ENCODE assay signal across 27 cellular contexts in the genomic region with DNA sequence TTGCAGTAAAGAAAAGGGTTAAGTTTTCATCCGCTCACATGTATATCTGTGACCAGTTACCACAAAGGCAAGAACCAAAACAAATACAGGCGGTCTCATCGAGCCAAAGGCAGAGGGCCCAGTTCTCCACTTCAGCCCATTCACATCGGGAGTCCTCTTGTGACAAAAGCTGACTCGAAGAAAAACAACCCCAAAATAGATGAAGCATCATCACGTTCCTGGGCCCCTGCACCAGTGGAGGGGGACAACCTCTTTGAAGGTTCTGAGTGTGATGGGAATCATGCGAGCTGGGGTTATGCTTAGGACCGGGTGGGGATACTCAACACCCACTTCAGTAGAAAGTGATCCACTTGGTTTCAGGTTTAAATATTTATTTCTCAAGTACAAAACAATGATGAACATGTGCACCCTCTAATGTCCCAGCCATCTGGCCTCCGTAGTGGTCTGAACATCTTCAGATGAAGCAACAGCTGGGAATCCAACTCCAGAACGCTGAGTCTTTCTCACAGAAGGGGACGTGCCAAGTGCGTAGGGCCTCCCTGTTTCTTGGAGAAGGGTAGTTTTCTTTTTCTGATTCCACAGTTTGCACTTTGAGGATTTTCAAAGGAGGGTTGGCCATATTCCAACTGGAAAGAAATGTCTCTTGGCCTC. TPM values are rescaled to one million over a fixed set of nuclear protein-coding genes. Genes with fewer than 3 reads are reported as not detected.
DNase-seq lines count a peak whose midpoint lies in the region; ATAC-seq and TF ChIP-seq lines count a peak whose summit lies in the region.
"Had no signal": no experiment of that assay in that cellular context is flagged by ENCODE, and none has a peak within 500 bp of the region (broad histone marks: within the 10 kb centered on the region; RNA-seq: fewer than 3 reads in every experiment).

No MANE protein-coding gene starts in this region.

- POLR2A ChIA-PET in PC-3 (lab: Charles Lee; ENCODE audit: unreplicated experiment) = no interaction called here

- no peak overlapping the region for H2AFZ ChIP-seq in PC-3 (ENCODE audit: low read length)
- H2AFZ ChIP-seq: GM23338 had no signal

- 53 to 60% methylated on average over 10 to 12 of the region's 12 CpGs for WGBS in gastroesophageal sphincter (ENCODE audit: low coverage in 1 of 2), 2 donors
- 72 to 82% (median 78%) methylated on average over 12 of the region's 12 CpGs for WGBS in spleen, 5 donors

- H3K4me1 ChIP-seq in gastroesophageal sphincter = no peaks in the 10 kb centered on the region
- no peaks in the 10 kb centered on the region for H3K4me1 ChIP-seq in spleen
- no peaks in the 10 kb centered on the region for H3K4me1 ChIP-seq in PC-3 (ENCODE audit: insufficient read depth, low read length)
- H3K4me1 ChIP-seq: right lobe of liver, upper lobe of right lung had no signal

- intact Hi-C loops in spleen (cut with DNase I; ENCODE audit: low total_unique reads) (no loop called here), PC-3 (cut with micrococcal nuclease) (no loop called here)

- no TSS peak for BruUV-seq in PC-3 (replicated peaks; lab: Mats Ljungman, UMichigan)

- H3K9me2 ChIP-seq in PC-3 (replicated peaks; ENCODE audit: low read length) = no peaks in the 10 kb centered on the region

- TF ChIP-seq CTCF in gastroesophageal sphincter (IDR thresholded peaks at IDR 0.05) = no peak
- no peak for TF ChIP-seq CTCF in spleen (IDR thresholded peaks at IDR 0.05 in 8 of 11, conservative IDR thresholded peaks at IDR 0.05 in 3 of 11)
- no peak for TF ChIP-seq CTCF in PC-3 (conservative IDR thresholded peaks at IDR 0.05; ENCODE audit: low read depth, low read length)

- H3K79me2 ChIP-seq in PC-3 (ENCODE audit: low read length) = no peaks in the 10 kb centered on the region

- no peak overlapping the region for H3K9ac ChIP-seq in PC-3 (ENCODE audit: low read length)

- no peak for TF ChIP-seq EP300 in gastroesophageal sphincter (IDR thresholded peaks at IDR 0.05)

- ATAC-seq in gastroesophageal sphincter = peak; percentile 84
- ATAC-seq in HG02885 (IDR thresholded peaks at IDR 0.05; ENCODE audit: poor library complexity, unreplicated experiment) = no peak
- ATAC-seq in PC-3 = no peak
- ATAC-seq: activated T-helper 17 cell treated with anti-CD3 and anti-CD28 coated beads, Interleukin-2, amount 50 U/mL, for 72 hours; K562; left lobe of liver; right lobe of liver; stimulated activated effector memory CD8-positive, alpha-beta T cell treated with anti-CD3 and anti-CD28 coated beads, Interleukin-12 subunit alpha, Interleukin-12 subunit beta, amount 100 ng/mL, for 72 hours; upper lobe of right lung had no signal

- H3K9me3 ChIP-seq in gastroesophageal sphincter (no peaks in the 10 kb centered on the region), spleen (no peaks in the 10 kb centered on the region), PC-3 (ENCODE audit: low read length) (no peaks in the 10 kb centered on the region)
- H3K9me3 ChIP-seq: right lobe of liver, upper lobe of right lung had no signal

- no peak overlapping the region for H3K4me2 ChIP-seq in PC-3 (ENCODE audit: low read length)
- H3K4me2 ChIP-seq: GM23338 had no signal

- H3K27me3 ChIP-seq in gastroesophageal sphincter (peaks cover 80% of the 10 kb centered on the region), spleen (replicated peaks in 1 of 7) (peaks cover 0 to 85% (median 33%) of the 10 kb centered on the region in 7 donors), PC-3 (ENCODE audit: low read length) (peaks cover 26% of the 10 kb centered on the region)

- no peaks in the 10 kb centered on the region for H3F3A ChIP-seq in PC-3 (ENCODE audit: low read length, unreplicated experiment)

- CTCF ChIA-PET in PC-3 (lab: Charles Lee) = no interaction called here

- H3K36me3 ChIP-seq in gastroesophageal sphincter = no peaks in the 10 kb centered on the region
- H3K36me3 ChIP-seq in spleen = no peaks in the 10 kb centered on the region
- H3K36me3 ChIP-seq in PC-3 (ENCODE audit: low read depth, low read length) = no peaks in the 10 kb centered on the region
- H3K36me3 ChIP-seq: right lobe of liver, upper lobe of right lung, WERI-Rb-1 had no signal

- no peak overlapping the region for H3K4me3 ChIP-seq in gastroesophageal sphincter
- H3K4me3 ChIP-seq in spleen = no peak overlapping the region
- H3K4me3 ChIP-seq in PC-3 (ENCODE audit: low read length) = no peak overlapping the region
- H3K4me3 ChIP-seq: dorsolateral prefrontal cortex, GM23338, K562, right lobe of liver, upper lobe of right lung had no signal

- TF ChIP-seq POLR2A in gastroesophageal sphincter (IDR thresholded peaks at IDR 0.05) (no peak), spleen (IDR thresholded peaks at IDR 0.05) (no peak)

- no peaks in the 10 kb centered on the region for H4K20me1 ChIP-seq in PC-3 (ENCODE audit: low read length)

- DNase-seq in NCI-H1092 treated with DMSO at 0.1 percent for 48 hours (lab: John Stamatoyannopoulos, UW) (peak; percentile 8), NCI-H1092 (lab: John Stamatoyannopoulos, UW) (no peak), NCI-H2029 treated with DMSO at 0.1 percent for 48 hours (lab: John Stamatoyannopoulos, UW) (peak; percentile 13), spleen (peak; percentile 24), PC-3 (no peak), nucleus accumbens (lab: John Stamatoyannopoulos, UW) (no peak)
- DNase-seq: 8988T; activated CD4-positive, alpha-beta T cell treated with anti-CD3 and anti-CD28 coated beads for 4 hours; activated naive CD4-positive, alpha-beta T cell treated with anti-CD3 and anti-CD28 coated beads, Interleukin-2, amount 50 U/mL, for 16 hours; dorsolateral prefrontal cortex; HFFc6; NCI-H1048; NCI-H1930; right lobe of liver; upper lobe of right lung; WERI-Rb-1 had no signal

- no peak overlapping the region for H3K27ac ChIP-seq in gastroesophageal sphincter
- H3K27ac ChIP-seq in spleen = no peak overlapping the region
- no peak overlapping the region for H3K27ac ChIP-seq in PC-3 (ENCODE audit: low read length)
- H3K27ac ChIP-seq: C4-2B, dorsolateral prefrontal cortex, right lobe of liver, upper lobe of right lung, WERI-Rb-1 had no signal

RNA-seq across cellular contexts. Expression of a gene that starts 8.4 kb away (rescaled TPM):
- total RNA-seq in gastroesophageal sphincter (1 to 10 TPM in 1 of 4 donors, not detected in 3; 3.5 TPM), spleen (not detected), PC-3 (2014; rRNA removed) (not detected in 2 replicates)
- polyA plus RNA-seq in spleen = not detected
- total RNA-seq: activated T-helper 17 cell treated with anti-CD3 and anti-CD28 coated beads, Interleukin-2, amount 50 U/mL, for 72 hours; cerebellum; glomerular endothelial cell; HFFc6; K562; left lobe of liver; right lobe of liver; SK-MEL-5; upper lobe of right lung had no signal
- polyA plus RNA-seq: K562 had no signal

Comparison
In these comparisons a context has a peak if more than half of its experiments do, and no peak if none do; other contexts are left out.
1. DNase-seq: peak in NCI-H1092 treated with DMSO at 0.1 percent for 48 hours (single experiment), NCI-H2029 treated with DMSO at 0.1 percent for 48 hours (single experiment) and spleen (single experiment); none in NCI-H1092 (single experiment), PC-3 (single experiment) and nucleus accumbens (0 of 56).